Comparison of ENCODE assay signal across 30 cellular contexts in genomic region chr2:59630789-59631188, GRCh38.
"Had no signal": no experiment of that assay in that cellular context is flagged by ENCODE, and none has a peak within 500 bp of the region (broad histone marks: within the 10 kb centered on the region; RNA-seq: fewer than 3 reads in every experiment).

No MANE protein-coding gene starts in this region.

- H3K4me1 ChIP-seq: colonic mucosa, sigmoid colon, uterus had no signal

- H3K4me1 Mint-ChIP-seq: activated B cell treated with CpG ODN at 0.5 μM for 24 hours; activated CD8-positive, alpha-beta memory T cell treated with anti-CD3 and anti-CD28 coated beads, Interleukin-2, amount 10 ng/mL, durations not matched to agents 7 days and 5 days; naive B cell; nephron progenitor cell; stimulated activated memory B cell treated with anti-CD40 and anti-IgM and Interleukin-4, amounts not matched to agents 10 μg/mL and 1 μg/mL and 100 μg/mL, for 72 hours; stimulated activated naive CD8-positive, alpha-beta T cell treated with anti-CD3 and anti-CD28 coated beads, Interleukin-15, amount 100 ng/mL, for 72 hours had no signal

- H3K27me3 Mint-ChIP-seq: activated CD8-positive, alpha-beta memory T cell treated with anti-CD3 and anti-CD28 coated beads, Interleukin-2, amount 10 ng/mL, durations not matched to agents 7 days and 5 days; effector memory CD8-positive, alpha-beta T cell; naive B cell; progenitor cell of endocrine pancreas; stimulated activated memory B cell treated with anti-CD40 and anti-IgM and Interleukin-4, amounts not matched to agents 10 μg/mL and 1 μg/mL and 100 μg/mL, for 72 hours; stimulated activated naive CD8-positive, alpha-beta T cell treated with anti-CD3 and anti-CD28 coated beads, Interleukin-15, amount 100 ng/mL, for 72 hours; type B pancreatic cell had no signal

- H3K9me3 Mint-ChIP-seq: activated naive CD4-positive, alpha-beta T cell treated with anti-CD3 and anti-CD28 coated beads, Interleukin-2, amount 50 U/mL, for 72 hours; stimulated activated naive CD8-positive, alpha-beta T cell treated with anti-CD3 and anti-CD28 coated beads, Interleukin-15, amount 100 ng/mL, for 72 hours; T-helper 2 cell treated with Interferon-gamma antibody and Interleukin-4, amounts not matched to agents 5 μg/mL and 100 μg/mL, for 36 hours; type B pancreatic cell had no signal

- H3K4me3 ChIP-seq: colonic mucosa, gastrocnemius medialis, ovary, sigmoid colon, uterus had no signal

- H3K27ac ChIP-seq: colonic mucosa, gastrocnemius medialis, neutrophil, ovary, sigmoid colon, uterus had no signal

- H3K9me3 ChIP-seq: colonic mucosa, gastrocnemius medialis, neutrophil, ovary, sigmoid colon, uterus had no signal

- H3K36me3 Mint-ChIP-seq: activated CD8-positive, alpha-beta memory T cell treated with anti-CD3 and anti-CD28 coated beads, Interleukin-2, amount 10 ng/mL, durations not matched to agents 7 days and 5 days; activated naive CD4-positive, alpha-beta T cell treated with anti-CD3 and anti-CD28 coated beads, Interleukin-2, amount 50 U/mL, for 72 hours; type B pancreatic cell had no signal

- H3K27me3 ChIP-seq: colonic mucosa, gastrocnemius medialis, neutrophil, ovary, sigmoid colon, uterus had no signal

- DNase-seq: activated B cell treated with CpG ODN at 0.5 μM for 24 hours; activated CD8-positive, alpha-beta memory T cell treated with anti-CD3 and anti-CD28 coated beads, Interleukin-2, amount 10 ng/mL, durations not matched to agents 7 days and 5 days; activated CD8-positive, alpha-beta T cell treated with anti-CD3 and anti-CD28 coated beads, Interleukin-2, amount 10 ng/mL, durations not matched to agents 7 days and 5 days; activated naive CD4-positive, alpha-beta T cell; activated T-cell treated with anti-CD3 and anti-CD28 coated beads, Interleukin-2, amount 50 U/mL, for 72 hours; anterior cingulate cortex; cerebellar nuclear complex; colonic mucosa; effector memory CD8-positive, alpha-beta T cell; erythroblast; gastrocnemius medialis; glutamatergic neuron; mammary epithelial cell; naive B cell; nephron progenitor cell; ovary; sigmoid colon; small intestine; stimulated activated CD4-positive, alpha-beta T cell treated with anti-CD3 and anti-CD28 coated beads, Interleukin-1b, Interleukin-23, amount 100 ng/mL, for 48 hours; stimulated activated CD4-positive, alpha-beta T cell treated with anti-CD3 and anti-CD28 coated beads, Interleukin-4, amount 100 ng/mL, for 4 hours; stimulated activated CD8-positive, alpha-beta memory T cell treated with anti-CD3 and anti-CD28 coated beads, Interleukin-4, amount 100 ng/mL, for 48 hours; stimulated activated naive CD8-positive, alpha-beta T cell treated with anti-CD3 and anti-CD28 coated beads, Interleukin-15, amount 100 ng/mL, for 72 hours; substantia nigra; uterus had no signal

- H3K4me3 Mint-ChIP-seq: activated B cell treated with CpG ODN at 0.5 μM for 24 hours; activated CD8-positive, alpha-beta memory T cell treated with anti-CD3 and anti-CD28 coated beads, Interleukin-2, amount 10 ng/mL, durations not matched to agents 7 days and 5 days; activated CD8-positive, alpha-beta T cell treated with anti-CD3 and anti-CD28 coated beads, Interleukin-2, amount 10 ng/mL, durations not matched to agents 7 days and 5 days; activated T-cell treated with anti-CD3 and anti-CD28 coated beads, Interleukin-2, amount 50 U/mL, for 72 hours; effector memory CD8-positive, alpha-beta T cell; naive B cell; nephron progenitor cell; stimulated activated memory B cell treated with anti-CD40 and anti-IgM and Interleukin-4, amounts not matched to agents 10 μg/mL and 1 μg/mL and 100 μg/mL, for 72 hours; stimulated activated naive CD8-positive, alpha-beta T cell treated with anti-CD3 and anti-CD28 coated beads, Interleukin-15, amount 100 ng/mL, for 72 hours; T-helper 2 cell treated with Interferon-gamma antibody and Interleukin-4, amounts not matched to agents 5 μg/mL and 100 μg/mL, for 36 hours; type B pancreatic cell had no signal

- ATAC-seq: activated CD8-positive, alpha-beta memory T cell treated with anti-CD3 and anti-CD28 coated beads, Interleukin-2, amount 10 ng/mL, durations not matched to agents 7 days and 5 days; activated CD8-positive, alpha-beta T cell treated with anti-CD3 and anti-CD28 coated beads, Interleukin-2, amount 10 ng/mL, durations not matched to agents 7 days and 5 days; activated naive CD4-positive, alpha-beta T cell treated with anti-CD3 and anti-CD28 coated beads, Interleukin-2, amount 50 U/mL, for 72 hours; activated T-cell treated with anti-CD3 and anti-CD28 coated beads, Interleukin-2, amount 50 U/mL, for 72 hours; effector memory CD8-positive, alpha-beta T cell; gastrocnemius medialis; stimulated activated memory B cell treated with anti-CD40 and anti-IgM and Interleukin-4, amounts not matched to agents 10 μg/mL and 1 μg/mL and 100 μg/mL, for 72 hours; stimulated activated naive CD8-positive, alpha-beta T cell treated with anti-CD3 and anti-CD28 coated beads, Interleukin-15, amount 100 ng/mL, for 72 hours had no signal

- H3K36me3 ChIP-seq: colonic mucosa, gastrocnemius medialis, neutrophil, ovary, sigmoid colon, uterus had no signal
